Comparison of ENCODE assay signal across 15 cellular contexts in the genomic region with DNA sequence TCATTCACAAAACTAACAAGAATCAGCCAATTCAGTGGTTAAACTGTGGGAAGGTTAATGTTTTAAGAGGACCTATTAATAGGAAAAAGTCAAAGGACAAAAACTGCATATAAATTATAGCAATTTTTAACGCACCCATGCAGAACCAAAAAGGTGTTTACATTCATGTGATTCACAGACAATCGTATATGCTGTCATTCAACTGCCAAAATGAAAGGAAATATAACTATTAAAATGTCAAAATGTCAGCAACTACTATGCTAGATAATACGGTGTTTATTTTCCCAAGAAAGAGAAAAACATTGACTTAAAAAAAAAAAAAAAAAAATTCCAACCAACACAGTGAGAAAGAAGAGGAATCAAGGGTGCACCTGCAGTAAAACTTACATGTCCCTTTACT.
"Had no signal": no experiment of that assay in that cellular context is flagged by ENCODE, and none has a peak within 500 bp of the region (broad histone marks: within the 10 kb centered on the region; RNA-seq: fewer than 3 reads in every experiment).

No MANE protein-coding gene starts in this region.

- H3K9ac ChIP-seq: parathyroid adenoma had no signal

- H2AFZ ChIP-seq: parathyroid adenoma had no signal

- H3K27me3 ChIP-seq: adrenal gland, body of pancreas, gastroesophageal sphincter, stomach had no signal

- H3K9me3 ChIP-seq: adrenal gland, body of pancreas, gastroesophageal sphincter, stomach, thoracic aorta had no signal

- H3K36me3 ChIP-seq: adrenal gland, thoracic aorta had no signal

- DNase-seq: activated CD4-positive, alpha-beta T cell treated with anti-CD3 and anti-CD28 coated beads, Interleukin-2, amount 50 U/mL, for 4 hours; activated naive CD4-positive, alpha-beta T cell treated with anti-CD3 and anti-CD28 coated beads for 36 hours; adrenal gland; body of pancreas; central memory CD4-positive, alpha-beta T cell; effector CD8-positive, alpha-beta T cell; kidney glomerular epithelial cell; stimulated activated CD4-positive, alpha-beta T cell treated with anti-CD3 and anti-CD28 coated beads, Interleukin-4, amount 100 ng/mL, for 4 hours; stomach had no signal

- ATAC-seq: activated CD4-positive, CD25-positive, alpha-beta regulatory T cell treated with anti-CD3 and anti-CD28 coated beads, Interleukin-2, amount 50 U/mL, for 24 hours; body of pancreas; gastroesophageal sphincter had no signal

- H3K27ac ChIP-seq: adrenal gland, body of pancreas, coronary artery, parathyroid adenoma, stomach, thoracic aorta had no signal

- H3K9me3 Mint-ChIP-seq: activated T-helper 1 cell treated with anti-CD3 and anti-CD28 coated beads, Interleukin-12 subunit alpha, Interleukin-12 subunit beta, Interleukin-2, Interleukin-4 antibody, amounts not matched to agents 30 ng/mL and 10 ng/mL and 1 ng/mL, durations not matched to agents 14 hours and 24 hours and 36 hours had no signal

- H3K4me1 ChIP-seq: body of pancreas, parathyroid adenoma had no signal

- H3K4me3 ChIP-seq: adrenal gland, body of pancreas, coronary artery, gastroesophageal sphincter, stomach, thoracic aorta had no signal

- H3K4me3 Mint-ChIP-seq: activated naive CD4-positive, alpha-beta T cell treated with anti-CD3 and anti-CD28 coated beads for 36 hours; activated T-helper 1 cell treated with anti-CD3 and anti-CD28 coated beads, Interleukin-12 subunit alpha, Interleukin-12 subunit beta, Interleukin-2, Interleukin-4 antibody, amounts not matched to agents 30 ng/mL and 10 ng/mL and 1 ng/mL, durations not matched to agents 14 hours and 24 hours and 36 hours had no signal
